In the genomic region with DNA sequence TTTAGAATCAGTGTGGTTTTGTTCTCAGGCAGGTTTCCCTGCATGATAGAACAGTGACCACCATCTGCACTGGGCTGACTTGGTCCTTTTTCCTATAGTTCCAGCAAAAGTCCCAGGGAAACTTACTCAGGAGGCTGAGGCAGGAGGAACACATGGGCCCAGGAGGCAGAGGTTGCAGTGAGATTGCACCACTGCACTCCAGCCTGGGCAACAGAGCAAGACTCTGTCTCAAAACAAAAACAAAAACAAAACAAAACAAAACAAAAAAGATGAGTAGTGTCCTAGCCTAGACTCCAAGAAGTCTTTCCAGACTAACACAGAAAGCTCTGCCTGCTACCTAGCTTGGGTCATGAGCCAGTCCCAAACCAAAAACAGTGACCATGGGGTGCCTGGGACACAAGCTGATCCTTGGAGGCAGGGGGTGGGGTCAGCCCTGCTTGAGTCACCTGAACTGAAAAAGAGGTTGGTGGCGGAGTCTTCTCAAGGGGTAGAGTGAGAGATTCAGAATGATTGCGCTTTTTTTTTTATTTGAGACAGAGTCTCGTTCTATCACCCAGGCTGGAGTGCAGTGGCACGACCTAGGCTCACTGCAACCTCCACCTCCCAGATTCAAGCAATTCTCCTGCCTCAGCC, we compare ENCODE assay signal across 19 cellular contexts. TPM values are rescaled to one million over a fixed set of nuclear protein-coding genes. Genes with fewer than 3 reads are reported as not detected.
DNase-seq lines count a peak whose midpoint lies in the region; ATAC-seq, FAIRE-seq and TF ChIP-seq lines count a peak whose summit lies in the region.
"Had no signal": no experiment of that assay in that cellular context is flagged by ENCODE, and none has a peak within 500 bp of the region (broad histone marks: within the 10 kb centered on the region; RNA-seq: fewer than 3 reads in every experiment).

No MANE protein-coding gene starts in this region.

- peak overlapping the region; percentile 73 for H4K91ac ChIP-seq in trophoblast cell (ENCODE audit: low read depth, low read length)

- H3K36me3 ChIP-seq in HepG2 (replicated peaks in 1 of 2; ENCODE audit: control insufficient read depth in 1 of 2, insufficient read depth in 2 of 2, low read length in 2 of 2) (no peaks in the 10 kb centered on the region), right lobe of liver (no peaks in the 10 kb centered on the region), trophoblast cell (ENCODE audit: control insufficient read depth in 1 of 2, insufficient read depth in 2 of 2, low read length in 2 of 2) (no peaks in the 10 kb centered on the region), ascending aorta (no peaks in the 10 kb centered on the region)
- H3K36me3 ChIP-seq: HAP-1 had no signal

- no peak overlapping the region for H2AK5ac ChIP-seq in trophoblast cell (ENCODE audit: low read length)

- no peak for TF ChIP-seq POLR2A in HepG2 (IDR thresholded peaks at IDR 0.05; ENCODE audit: insufficient read depth in 1 of 2, low read depth in 2 of 2, low read length in 2 of 2)
- TF ChIP-seq POLR2A in right lobe of liver (IDR thresholded peaks at IDR 0.05), result no peak

- H3K27me3 Mint-ChIP-seq in activated CD4-positive, alpha-beta T cell treated with anti-CD3 and anti-CD28 coated beads for 36 hours, result no peaks in the 10 kb centered on the region
- H3K27me3 Mint-ChIP-seq in activated CD4-positive, alpha-beta T cell treated with anti-CD3 and anti-CD28 coated beads, Interleukin-2, amount 10 ng/mL, durations not matched to agents 24 days and 14 days, result peaks cover 7% of the 10 kb centered on the region
- H3K27me3 Mint-ChIP-seq in memory B cell, result no peaks in the 10 kb centered on the region
- H3K27me3 Mint-ChIP-seq: CD4-positive, alpha-beta T cell had no signal

- FAIRE-seq in HepG2 (lab: Jason Lieb, UNC), result no peak
- FAIRE-seq: A549, HTR-8/SVneo had no signal

- H4K12ac ChIP-seq in trophoblast cell (ENCODE audit: low read depth, low read length), result no peak overlapping the region

- H4K20me1 ChIP-seq in HepG2 (ENCODE audit: insufficient read depth, low read length), result no peaks in the 10 kb centered on the region

- H3K23ac ChIP-seq in trophoblast cell (ENCODE audit: low read length), result no peak overlapping the region

- no peaks in the 10 kb centered on the region for H3K9me3 Mint-ChIP-seq in activated CD4-positive, alpha-beta T cell treated with anti-CD3 and anti-CD28 coated beads for 36 hours (ENCODE audit: low read depth)
- no peaks in the 10 kb centered on the region for H3K9me3 Mint-ChIP-seq in activated CD4-positive, alpha-beta T cell treated with anti-CD3 and anti-CD28 coated beads, Interleukin-2, amount 10 ng/mL, durations not matched to agents 24 days and 14 days
- no peaks in the 10 kb centered on the region for H3K9me3 Mint-ChIP-seq in memory B cell
- H3K9me3 Mint-ChIP-seq: CD4-positive, alpha-beta T cell; IgD-negative memory B cell had no signal

- no peak for TF ChIP-seq RAD21 in HepG2 (CRISPR knock-in tag; IDR thresholded peaks at IDR 0.05)

- peaks cover 62% of the 10 kb centered on the region for H3K4me1 ChIP-seq in HepG2 (ENCODE audit: insufficient read depth, low read length)
- H3K4me1 ChIP-seq in right lobe of liver, result no peaks in the 10 kb centered on the region
- H3K4me1 ChIP-seq in trophoblast cell (ENCODE audit: control insufficient read depth in 1 of 2, insufficient read depth in 2 of 2, low read length in 2 of 2), result peaks cover 0 to 10% of the 10 kb centered on the region in 2 experiments
- H3K4me1 ChIP-seq in ascending aorta, result no peaks in the 10 kb centered on the region

- no peak overlapping the region for H3K4me3 Mint-ChIP-seq in activated CD4-positive, alpha-beta T cell treated with anti-CD3 and anti-CD28 coated beads for 36 hours
- H3K4me3 Mint-ChIP-seq in activated CD4-positive, alpha-beta T cell treated with anti-CD3 and anti-CD28 coated beads, Interleukin-2, amount 10 ng/mL, durations not matched to agents 24 days and 14 days, result no peak overlapping the region
- H3K4me3 Mint-ChIP-seq in memory B cell, result no peak overlapping the region
- H3K4me3 Mint-ChIP-seq: CD4-positive, alpha-beta T cell had no signal

- peak; percentile 69 for ATAC-seq in activated CD4-positive, alpha-beta T cell treated with anti-CD3 and anti-CD28 coated beads for 36 hours
- no peak for ATAC-seq in HepG2
- no peak for ATAC-seq in right lobe of liver
- no peak for ATAC-seq in memory B cell (ENCODE audit: low read depth)
- ATAC-seq: A549 had no signal

- peaks cover 3% of the 10 kb centered on the region for H3K79me1 ChIP-seq in trophoblast cell (ENCODE audit: low read length)

- no peaks in the 10 kb centered on the region for H3K36me3 Mint-ChIP-seq in activated CD4-positive, alpha-beta T cell treated with anti-CD3 and anti-CD28 coated beads for 36 hours (ENCODE audit: low read depth)
- no peaks in the 10 kb centered on the region for H3K36me3 Mint-ChIP-seq in activated CD4-positive, alpha-beta T cell treated with anti-CD3 and anti-CD28 coated beads, Interleukin-2, amount 10 ng/mL, durations not matched to agents 24 days and 14 days (ENCODE audit: low read depth)
- no peaks in the 10 kb centered on the region for H3K36me3 Mint-ChIP-seq in memory B cell
- H3K36me3 Mint-ChIP-seq: IgD-negative memory B cell had no signal

- no peak overlapping the region for H3K14ac ChIP-seq in trophoblast cell (ENCODE audit: low read length)

- H4K8ac ChIP-seq in trophoblast cell (ENCODE audit: low read depth, low read length), result no peak overlapping the region

- H3K4me3 ChIP-seq in HepG2 (replicated peaks in 1 of 3; ENCODE audit: insufficient read depth in 1 of 3, low read depth in 2 of 3, low read length in 3 of 3) (no peak overlapping the region), right lobe of liver (no peak overlapping the region), trophoblast cell (ENCODE audit: low read depth, low read length) (no peak overlapping the region), ascending aorta (no peak overlapping the region)
- H3K4me3 ChIP-seq: A549, HAP-1 had no signal

- no peak for TF ChIP-seq EP300 in HepG2 (IDR thresholded peaks at IDR 0.05; ENCODE audit: low read depth in 2 of 2, low read length in 2 of 2)
- no peak for TF ChIP-seq EP300 in HepG2 (CRISPR knock-in tag; IDR thresholded peaks at IDR 0.05; ENCODE audit: borderline replicate concordance)

- H3K18ac ChIP-seq in trophoblast cell (ENCODE audit: low read length), result no peak overlapping the region

- TF ChIP-seq CTCF in HepG2 (CRISPR knock-in tag; IDR thresholded peaks at IDR 0.05), result no peak
- TF ChIP-seq CTCF in right lobe of liver (IDR thresholded peaks at IDR 0.05), result no peak
- no peak for TF ChIP-seq CTCF in ascending aorta (IDR thresholded peaks at IDR 0.05)

- no peak overlapping the region for H3K4ac ChIP-seq in trophoblast cell (ENCODE audit: low read depth, low read length)

- H3K27ac ChIP-seq in HepG2 (ENCODE audit: extremely low read length, insufficient read depth, low read length), result no peak overlapping the region
- no peak overlapping the region for H3K27ac ChIP-seq in right lobe of liver
- H3K27ac ChIP-seq in trophoblast cell (ENCODE audit: low read depth, low read length), result no peak overlapping the region
- H3K27ac ChIP-seq in ascending aorta, result no peak overlapping the region
- H3K27ac ChIP-seq: 22Rv1, A549, C4-2B had no signal

- H2BK12ac ChIP-seq in trophoblast cell (ENCODE audit: low read length), result no peak overlapping the region

- H3K79me2 ChIP-seq in HepG2 (ENCODE audit: insufficient read depth, low read length) (no peaks in the 10 kb centered on the region), trophoblast cell (ENCODE audit: control insufficient read depth, insufficient read depth, low read length, poor library complexity) (peaks cover under 1% of the 10 kb centered on the region)

- H3K27ac Mint-ChIP-seq in activated CD4-positive, alpha-beta T cell treated with anti-CD3 and anti-CD28 coated beads for 36 hours, result no peak overlapping the region
- H3K27ac Mint-ChIP-seq in activated CD4-positive, alpha-beta T cell treated with anti-CD3 and anti-CD28 coated beads, Interleukin-2, amount 10 ng/mL, durations not matched to agents 24 days and 14 days, result no peak overlapping the region
- peak overlapping the region; percentile 51 for H3K27ac Mint-ChIP-seq in memory B cell
- H3K27ac Mint-ChIP-seq: CD4-positive, alpha-beta T cell; IgD-negative memory B cell had no signal

- intact Hi-C loops in activated CD4-positive, alpha-beta T cell treated with anti-CD3 and anti-CD28 coated beads for 36 hours (cut with DNase I, micrococcal nuclease), result no loop called here
- intact Hi-C loops in activated CD4-positive, alpha-beta T cell treated with anti-CD3 and anti-CD28 coated beads, Interleukin-2, amount 10 ng/mL, durations not matched to agents 24 days and 14 days (cut with micrococcal nuclease), result no loop called here
- intact Hi-C loops in HepG2 (cut with micrococcal nuclease; ENCODE audit: unreplicated experiment) (no loop called here), right lobe of liver (cut with DNase I) (no loop called here), ascending aorta (cut with DNase I) (no loop called here)

- H3K4me2 ChIP-seq in HepG2 (ENCODE audit: low read depth, low read length) (no peak overlapping the region), trophoblast cell (ENCODE audit: low read length) (no peak overlapping the region)
- H3K4me2 ChIP-seq: A549 had no signal

- no peak overlapping the region for H3K9ac ChIP-seq in HepG2 (ENCODE audit: insufficient read depth, low read depth, low read length)
- no peak overlapping the region for H3K9ac ChIP-seq in trophoblast cell (ENCODE audit: low read length)

- no TSS peak for BruUV-seq in HepG2 (replicated peaks; lab: Mats Ljungman, UMichigan)

- H2BK120ac ChIP-seq in trophoblast cell (ENCODE audit: insufficient read depth, low read length, poor library complexity), result peak overlapping the region; percentile 76

- POLR2A ChIA-PET in activated CD4-positive, alpha-beta T cell treated with anti-CD3 and anti-CD28 coated beads for 36 hours (lab: Charles Lee), result no interaction called here
- POLR2A ChIA-PET in HepG2 (lab: Yijun Ruan, JAX), result no interaction called here

- DNase-seq in activated CD4-positive, alpha-beta T cell treated with anti-CD3 and anti-CD28 coated beads for 36 hours, result no peak
- no peak for DNase-seq in activated CD4-positive, alpha-beta T cell treated with anti-CD3 and anti-CD28 coated beads, Interleukin-2, amount 10 ng/mL, durations not matched to agents 24 days and 14 days
- DNase-seq in HepG2 (ENCODE audit: low spot score) (no peak), right lobe of liver (no peak), memory B cell (ENCODE audit: low spot score in 2 of 2) (no peak), trophoblast cell (no peak), NCI-H2107 (lab: John Stamatoyannopoulos, UW) (no peak), ascending aorta (ENCODE audit: low spot score in 2 of 2) (no peak)
- DNase-seq: AML-193; CD4-positive, alpha-beta T cell; DMS153; DMS79 treated with DMSO at 0.1 percent for 48 hours; GF-D8 had no signal

- H3K27me3 ChIP-seq in HepG2 (ENCODE audit: control insufficient read depth in 1 of 2, insufficient read depth in 2 of 2, low read length in 2 of 2) (no peaks in the 10 kb centered on the region), right lobe of liver (no peaks in the 10 kb centered on the region), trophoblast cell (ENCODE audit: insufficient read depth, low read length) (no peaks in the 10 kb centered on the region), ascending aorta (no peaks in the 10 kb centered on the region)

- H2AFZ ChIP-seq in HepG2 (ENCODE audit: low read length) (no peak overlapping the region), trophoblast cell (ENCODE audit: insufficient read depth, low read length, poor library complexity) (no peak overlapping the region)

- CTCF ChIA-PET in activated CD4-positive, alpha-beta T cell treated with anti-CD3 and anti-CD28 coated beads for 36 hours (lab: Charles Lee), result interaction anchor here (0.5 kb wide), 1 partner anchor 786 kb away, joined by 3 read pairs; no protein-coding TSS in a partner anchor
- CTCF ChIA-PET in HepG2 (lab: Yijun Ruan, JAX; ENCODE audit: low intra/inter-chr PET ratio, low total read pairs), result no interaction called here

- WGBS in HepG2 (ENCODE audit: low lambda C conversion rate), result 83% methylated on average over 4 of the region's 4 CpGs
- WGBS in right lobe of liver (ENCODE audit: insufficient coverage, low coverage, low lambda C conversion rate, missing lambda C conversion rate), result 100% methylated on average over 1 of the region's 4 CpGs
- no CpG with 5 or more reads among the region's 4 CpGs for WGBS in trophoblast cell (ENCODE audit: extremely low coverage, insufficient coverage, insufficient read length)

- no peaks in the 10 kb centered on the region for H3K9me3 ChIP-seq in HepG2 (ENCODE audit: low read length)
- no peaks in the 10 kb centered on the region for H3K9me3 ChIP-seq in right lobe of liver
- no peaks in the 10 kb centered on the region for H3K9me3 ChIP-seq in trophoblast cell (ENCODE audit: insufficient read depth, low read depth, low read length)
- H3K9me3 ChIP-seq in ascending aorta, result no peaks in the 10 kb centered on the region
- H3K9me3 ChIP-seq: A549, HAP-1 had no signal

- in situ Hi-C loops in HepG2 (cut with HindIII; ENCODE audit: extremely low pct_ligation_motif_present, low pct_unique_long_range_greater_than_20kb), result no loop called here

- peaks cover 9% of the 10 kb centered on the region for H3K4me1 Mint-ChIP-seq in activated CD4-positive, alpha-beta T cell treated with anti-CD3 and anti-CD28 coated beads for 36 hours
- peaks cover 3% of the 10 kb centered on the region for H3K4me1 Mint-ChIP-seq in activated CD4-positive, alpha-beta T cell treated with anti-CD3 and anti-CD28 coated beads, Interleukin-2, amount 10 ng/mL, durations not matched to agents 24 days and 14 days
- H3K4me1 Mint-ChIP-seq in memory B cell, result no peaks in the 10 kb centered on the region

- H2BK5ac ChIP-seq in trophoblast cell (ENCODE audit: low read depth, low read length, poor library complexity), result no peak overlapping the region

RNA-seq across cellular contexts. Expression of gene SLC11A2, which starts 7.4 kb away (rescaled TPM):
- total RNA-seq in activated CD4-positive, alpha-beta T cell treated with anti-CD3 and anti-CD28 coated beads for 36 hours, result 10 to 100 TPM; 31.0 to 32.9 TPM
- total RNA-seq in activated CD4-positive, alpha-beta T cell treated with anti-CD3 and anti-CD28 coated beads, Interleukin-2, amount 10 ng/mL, durations not matched to agents 24 days and 14 days, result 54.2 and 56.2 TPM in 2 replicates
- total RNA-seq in HepG2 (2016; rRNA removed; fragmentation: Illumina TruSeq; extraction: Trizol) (46.0 and 71.7 TPM in 2 replicates), right lobe of liver (10 to 100 TPM; 27.8 to 51.6 (median 34.2) TPM), ascending aorta (21.5 TPM)
- total RNA-seq in HepG2 (2016; cell fraction: cytosol; rRNA removed; fragmentation: Illumina TruSeq; extraction: Trizol; ENCODE audit: low read depth), result 12.8 and 15.2 TPM in 2 replicates
- 46.0 and 72.7 TPM in 2 replicates for total RNA-seq in HepG2 (2016; cell fraction: insoluble cytoplasmic fraction; rRNA removed; fragmentation: Illumina TruSeq; extraction: Trizol)
- 27.2 and 30.1 TPM in 2 replicates for total RNA-seq in HepG2 (2016; cell fraction: membrane; rRNA removed; fragmentation: Illumina TruSeq; extraction: Trizol)
- 88.4 and 99.6 TPM in 2 replicates for total RNA-seq in HepG2 (2016; cell fraction: nucleus; rRNA removed; fragmentation: Illumina TruSeq; extraction: Trizol)
- 69.0 and 77.0 TPM in 2 replicates for polyA plus RNA-seq in HepG2 (2011; rRNA removed)
- 49.4 and 74.9 TPM in 2 replicates for polyA plus RNA-seq in HepG2 (2011; cell fraction: cytosol; rRNA removed)
- 104 and 109 TPM in 2 replicates for polyA plus RNA-seq in HepG2 (2011; cell fraction: nucleus; rRNA removed)
- polyA plus RNA-seq in HepG2 (2012), result 45.2 and 67.1 TPM in 2 replicates
- 4.6 and 4.8 TPM in 2 replicates for polyA plus RNA-seq in HepG2 (2016; cell fraction: cytosol; fragmentation: Illumina TruSeq; extraction: Trizol; ENCODE audit: low read depth)
- 28.1 and 31.7 TPM in 2 replicates for polyA plus RNA-seq in HepG2 (2016; cell fraction: insoluble cytoplasmic fraction; fragmentation: Illumina TruSeq; extraction: Trizol; ENCODE audit: low read depth)
- 11.2 and 12.2 TPM in 2 replicates for polyA plus RNA-seq in HepG2 (2016; cell fraction: membrane; fragmentation: Illumina TruSeq; extraction: Trizol; ENCODE audit: low read depth)
- polyA plus RNA-seq in HepG2 (2016; cell fraction: nucleus; fragmentation: Illumina TruSeq; extraction: Trizol; ENCODE audit: insufficient read depth, low read depth), result 95.3 and 96.3 TPM in 2 replicates
- polyA minus RNA-seq in HepG2 (2011; rRNA and poly(A)+ RNA removed; ENCODE audit: low replicate concordance), result 122 and 227 TPM in 2 replicates
- polyA minus RNA-seq in HepG2 (2011; cell fraction: cytosol; rRNA and poly(A)+ RNA removed), result 58.3 and 68.0 TPM in 2 replicates
- polyA minus RNA-seq in HepG2 (2011; cell fraction: nucleus; rRNA and poly(A)+ RNA removed), result 136 and 147 TPM in 2 replicates
- polyA plus RNA-seq in trophoblast cell (2013), result 33.1 and 33.8 TPM in 2 replicates

RNA-seq across cellular contexts. Expression of gene LETMD1, which starts 14.6 kb away (rescaled TPM):
- total RNA-seq in activated CD4-positive, alpha-beta T cell treated with anti-CD3 and anti-CD28 coated beads for 36 hours, result 10 to 100 TPM; 69.6 to 79.6 TPM
- total RNA-seq in activated CD4-positive, alpha-beta T cell treated with anti-CD3 and anti-CD28 coated beads, Interleukin-2, amount 10 ng/mL, durations not matched to agents 24 days and 14 days, result 75.7 and 77.8 TPM in 2 replicates
- total RNA-seq in HepG2 (2016; rRNA removed; fragmentation: Illumina TruSeq; extraction: Trizol) (31.3 and 43.3 TPM in 2 replicates), right lobe of liver (10 to 100 TPM; 22.1 to 35.6 (median 30.4) TPM), ascending aorta (8.6 TPM)
- total RNA-seq in HepG2 (2016; cell fraction: cytosol; rRNA removed; fragmentation: Illumina TruSeq; extraction: Trizol; ENCODE audit: low read depth), result 38.9 and 41.9 TPM in 2 replicates
- total RNA-seq in HepG2 (2016; cell fraction: insoluble cytoplasmic fraction; rRNA removed; fragmentation: Illumina TruSeq; extraction: Trizol), result 30.1 and 43.5 TPM in 2 replicates
- total RNA-seq in HepG2 (2016; cell fraction: membrane; rRNA removed; fragmentation: Illumina TruSeq; extraction: Trizol), result 40.9 and 47.5 TPM in 2 replicates
- total RNA-seq in HepG2 (2016; cell fraction: nucleus; rRNA removed; fragmentation: Illumina TruSeq; extraction: Trizol), result 60.1 and 72.7 TPM in 2 replicates
- 81.5 and 87.7 TPM in 2 replicates for polyA plus RNA-seq in HepG2 (2011; rRNA removed)
- polyA plus RNA-seq in HepG2 (2011; cell fraction: cytosol; rRNA removed), result 67.1 and 81.9 TPM in 2 replicates
- polyA plus RNA-seq in HepG2 (2011; cell fraction: nucleus; rRNA removed), result 87.7 and 105 TPM in 2 replicates
- 69.6 and 72.9 TPM in 2 replicates for polyA plus RNA-seq in HepG2 (2012)
- 16.7 and 17.0 TPM in 2 replicates for polyA plus RNA-seq in HepG2 (2016; cell fraction: cytosol; fragmentation: Illumina TruSeq; extraction: Trizol; ENCODE audit: low read depth)
- polyA plus RNA-seq in HepG2 (2016; cell fraction: insoluble cytoplasmic fraction; fragmentation: Illumina TruSeq; extraction: Trizol; ENCODE audit: low read depth), result 35.1 and 35.4 TPM in 2 replicates
- 34.3 and 34.9 TPM in 2 replicates for polyA plus RNA-seq in HepG2 (2016; cell fraction: membrane; fragmentation: Illumina TruSeq; extraction: Trizol; ENCODE audit: low read depth)
- 140 and 146 TPM in 2 replicates for polyA plus RNA-seq in HepG2 (2016; cell fraction: nucleus; fragmentation: Illumina TruSeq; extraction: Trizol; ENCODE audit: insufficient read depth, low read depth)
- 91.2 and 186 TPM in 2 replicates for polyA minus RNA-seq in HepG2 (2011; rRNA and poly(A)+ RNA removed; ENCODE audit: low replicate concordance)
- 27.8 and 37.3 TPM in 2 replicates for polyA minus RNA-seq in HepG2 (2011; cell fraction: cytosol; rRNA and poly(A)+ RNA removed)
- 53.9 and 66.5 TPM in 2 replicates for polyA minus RNA-seq in HepG2 (2011; cell fraction: nucleus; rRNA and poly(A)+ RNA removed)
- 21.3 TPM in 2 replicates for polyA plus RNA-seq in trophoblast cell (2013)

RNA-seq across cellular contexts. Expression of gene CSRNP2, which starts 49.8 kb away (rescaled TPM):
- total RNA-seq in activated CD4-positive, alpha-beta T cell treated with anti-CD3 and anti-CD28 coated beads for 36 hours, result 10 to 100 TPM; 12.8 to 13.6 TPM
- 22.7 and 22.9 TPM in 2 replicates for total RNA-seq in activated CD4-positive, alpha-beta T cell treated with anti-CD3 and anti-CD28 coated beads, Interleukin-2, amount 10 ng/mL, durations not matched to agents 24 days and 14 days
- 4.8 and 5.4 TPM in 2 replicates for total RNA-seq in HepG2 (2016; rRNA removed; fragmentation: Illumina TruSeq; extraction: Trizol)
- total RNA-seq in HepG2 (2016; cell fraction: cytosol; rRNA removed; fragmentation: Illumina TruSeq; extraction: Trizol; ENCODE audit: low read depth), result 2.2 and 2.5 TPM in 2 replicates
- total RNA-seq in HepG2 (2016; cell fraction: insoluble cytoplasmic fraction; rRNA removed; fragmentation: Illumina TruSeq; extraction: Trizol), result 4.9 and 5.0 TPM in 2 replicates
- 4.9 and 5.0 TPM in 2 replicates for total RNA-seq in HepG2 (2016; cell fraction: membrane; rRNA removed; fragmentation: Illumina TruSeq; extraction: Trizol)
- total RNA-seq in HepG2 (2016; cell fraction: nucleus; rRNA removed; fragmentation: Illumina TruSeq; extraction: Trizol), result 4.3 and 4.8 TPM in 2 replicates
- polyA plus RNA-seq in HepG2 (2011; rRNA removed), result 7.3 and 7.5 TPM in 2 replicates
- polyA plus RNA-seq in HepG2 (2011; cell fraction: cytosol; rRNA removed), result 4.0 and 5.0 TPM in 2 replicates
- 6.5 and 9.9 TPM in 2 replicates for polyA plus RNA-seq in HepG2 (2011; cell fraction: nucleus; rRNA removed)
- 4.8 and 6.4 TPM in 2 replicates for polyA plus RNA-seq in HepG2 (2012)
- polyA plus RNA-seq in HepG2 (2016; cell fraction: cytosol; fragmentation: Illumina TruSeq; extraction: Trizol; ENCODE audit: low read depth), result 0.69 and 1.1 TPM in 2 replicates
- polyA plus RNA-seq in HepG2 (2016; cell fraction: insoluble cytoplasmic fraction; fragmentation: Illumina TruSeq; extraction: Trizol; ENCODE audit: low read depth), result 5.5 TPM in 2 replicates
- polyA plus RNA-seq in HepG2 (2016; cell fraction: membrane; fragmentation: Illumina TruSeq; extraction: Trizol; ENCODE audit: low read depth), result 2.9 and 3.9 TPM in 2 replicates
- polyA plus RNA-seq in HepG2 (2016; cell fraction: nucleus; fragmentation: Illumina TruSeq; extraction: Trizol; ENCODE audit: insufficient read depth, low read depth), result 12.1 and 14.0 TPM in 2 replicates
- 8.0 and 14.3 TPM in 2 replicates for polyA minus RNA-seq in HepG2 (2011; rRNA and poly(A)+ RNA removed; ENCODE audit: low replicate concordance)
- polyA minus RNA-seq in HepG2 (2011; cell fraction: cytosol; rRNA and poly(A)+ RNA removed), result 4.0 and 7.0 TPM in 2 replicates
- 7.2 and 7.6 TPM in 2 replicates for polyA minus RNA-seq in HepG2 (2011; cell fraction: nucleus; rRNA and poly(A)+ RNA removed)
- total RNA-seq in right lobe of liver, result 1 to 10 TPM; 5.2 to 9.4 (median 6.7) TPM
- 24.1 and 24.9 TPM in 2 replicates for polyA plus RNA-seq in trophoblast cell (2013)
- 13.6 TPM for total RNA-seq in ascending aorta
